ENCODE assay signal across 22 cellular contexts in the genomic region with DNA sequence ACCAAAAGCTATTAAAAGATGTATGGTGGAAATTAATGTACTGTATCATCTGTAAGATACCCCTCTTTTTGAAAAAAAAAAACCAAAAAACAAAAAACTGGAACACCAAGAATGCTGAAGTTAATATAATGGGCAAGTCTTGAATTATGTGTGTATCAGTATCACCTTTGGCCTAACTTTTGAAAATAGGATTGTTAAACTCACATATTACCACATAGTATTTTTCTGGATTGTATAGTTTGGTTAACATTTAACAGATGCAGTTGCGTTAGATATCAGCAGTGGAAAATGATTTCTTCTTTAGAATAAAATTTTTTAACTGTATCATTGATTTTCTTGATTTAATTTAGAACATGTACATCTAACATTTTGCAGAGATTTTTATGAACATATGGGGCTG.
DNase-seq lines count a peak whose midpoint lies in the region; ATAC-seq, FAIRE-seq and TF ChIP-seq lines count a peak whose summit lies in the region.
"Had no signal": no experiment of that assay in that cellular context is flagged by ENCODE, and none has a peak within 500 bp of the region (broad histone marks: within the 10 kb centered on the region; RNA-seq: fewer than 3 reads in every experiment).

No MANE protein-coding gene starts in this region.

- H3K36me3 ChIP-seq in pancreas: peaks cover 0 to 6% (median 0%) of the 10 kb centered on the region in 3 donors

- no peaks in the 10 kb centered on the region for H3K27me3 Mint-ChIP-seq in WTC11 (ENCODE audit: low read depth)
- H3K27me3 Mint-ChIP-seq: B cell; CD4-positive, alpha-beta T cell had no signal

- WGBS in pancreas, 2 donors: 78 to 84% methylated on average over 1 of the region's 1 CpG

- H3K27ac Mint-ChIP-seq in WTC11: no peak overlapping the region
- H3K27ac Mint-ChIP-seq: B cell; CD4-positive, alpha-beta T cell; CD8-positive, alpha-beta T cell had no signal

- POLR2A ChIA-PET in WTC11 (lab: Charles Lee): no interaction called here

- no peak overlapping the region for H3K4me3 Mint-ChIP-seq in WTC11
- H3K4me3 Mint-ChIP-seq: B cell; CD4-positive, alpha-beta T cell; CD8-positive, alpha-beta T cell had no signal

- peak overlapping the region in 35 of 59 donors; percentile 2 to 99 (median 93) for H3K27ac ChIP-seq in dorsolateral prefrontal cortex
- H3K27ac ChIP-seq in pancreas: no peak overlapping the region
- H3K27ac ChIP-seq: BLaER1 treated with 17β-estradiol and CSF1 and Interleukin-3, amounts not matched to agents 10 nM and 100 nM; C4-2B had no signal

- peak; percentile 90 for FAIRE-seq in pancreas (lab: Jason Lieb, UNC)
- FAIRE-seq: A204.1, G401.6, GM12891, GM19239 had no signal

- H3K27me3 ChIP-seq in dorsolateral prefrontal cortex: no peaks in the 10 kb centered on the region
- no peaks in the 10 kb centered on the region for H3K27me3 ChIP-seq in pancreas
- H3K27me3 ChIP-seq: BLaER1 treated with 17β-estradiol and CSF1 and Interleukin-3, amounts not matched to agents 10 nM and 100 nM had no signal

- TF ChIP-seq CTCF in dorsolateral prefrontal cortex (IDR thresholded peaks at IDR 0.05 in 54 of 56, conservative IDR thresholded peaks at IDR 0.05 in 2 of 56; ENCODE audit: low read depth in 1 of 56, partially characterized antibody in 56 of 56) (no peak), pancreas (IDR thresholded peaks at IDR 0.05) (no peak), WTC11 (IDR thresholded peaks at IDR 0.05) (no peak)

- intact Hi-C loops in dorsolateral prefrontal cortex (cut with DNase I) (loop anchor here (5.0 to 10.0 kb wide), 2 partner anchors 48 to 54 kb away; no protein-coding TSS in a partner anchor), left colon (cut with DNase I, micrococcal nuclease) (no loop called here), pancreas (cut with DNase I) (no loop called here)

- no peaks in the 10 kb centered on the region for H3K4me1 ChIP-seq in pancreas

- H3K36me3 Mint-ChIP-seq in WTC11: no peaks in the 10 kb centered on the region; the same call in 1 of the 2 replicates

- H3K4me3 ChIP-seq in dorsolateral prefrontal cortex (no peak overlapping the region), pancreas (no peak overlapping the region)
- H3K4me3 ChIP-seq: BLaER1 treated with 17β-estradiol and CSF1 and Interleukin-3, amounts not matched to agents 10 nM and 100 nM had no signal

- ATAC-seq in left colon (peak; percentile 90), pancreas (no peak), WTC11 (no peak)
- ATAC-seq: CD8-positive, alpha-beta T cell had no signal

- H3K9me3 ChIP-seq in pancreas: no peaks in the 10 kb centered on the region
- H3K9me3 ChIP-seq: Caco-2 had no signal

- H3K9me3 Mint-ChIP-seq in WTC11: no peaks in the 10 kb centered on the region
- H3K9me3 Mint-ChIP-seq: CD4-positive, alpha-beta T cell; CD8-positive, alpha-beta T cell had no signal

- peaks cover 10% of the 10 kb centered on the region; the same call in 1 of the 2 replicates for H3K4me1 Mint-ChIP-seq in WTC11
- H3K4me1 Mint-ChIP-seq: B cell had no signal

- CTCF ChIA-PET in WTC11 (lab: Charles Lee): no interaction called here

- DNase-seq in dorsolateral prefrontal cortex: no peak
- no peak for DNase-seq in left colon
- DNase-seq in pancreas: no peak
- DNase-seq in amygdala (lab: John Stamatoyannopoulos, UW): no peak
- DNase-seq in WTC11 (ENCODE audit: low spot score): no peak
- no peak for DNase-seq in mesenteric fat pad (ENCODE audit: low spot score)
- DNase-seq: 8988T; ACHN; AML-193; Caco-2; Calu3; CD4-positive, alpha-beta T cell; CD8-positive, alpha-beta T cell; DMS79 treated with DMSO at 0.1 percent for 48 hours; GF-D8 had no signal

TF ChIP-seq in WTC11, 78 proteins besides CTCF, POLR2A, EP300 and RAD21:
- TF ChIP-seq CBFB (CRISPR knock-in tag; IDR thresholded peaks at IDR 0.05; ENCODE audit: low read depth): no peak
- no peak for TF ChIP-seq EMX1 (CRISPR knock-in tag; IDR thresholded peaks at IDR 0.05)

Comparison
In these comparisons a context has a peak if more than half of its experiments do, and no peak if none do; other contexts are left out.
1. H3K27ac ChIP-seq: peak in dorsolateral prefrontal cortex (35 of 59); none in pancreas (0 of 4).
2. intact Hi-C loops: an anchor here in dorsolateral prefrontal cortex (5.0 to 10.0 kb wide); none called in left colon and pancreas.